ENCODE assay signal across 8 cellular contexts in genomic region chr15:52805351-52806283, GRCh38. TPM values are rescaled to one million over a fixed set of nuclear protein-coding genes. Genes with fewer than 3 reads are reported as not detected.
DNase-seq lines count a peak whose midpoint lies in the region; ATAC-seq, FAIRE-seq and TF ChIP-seq lines count a peak whose summit lies in the region.

No MANE protein-coding gene starts in this region.

- H3K79me2 ChIP-seq in OCI-LY7 (ENCODE audit: insufficient read depth, low read depth, low read length): no peaks in the 10 kb centered on the region

- no peak overlapping the region for H3K27ac ChIP-seq in CD4-positive, alpha-beta memory T cell (ENCODE audit: low read depth, low read length)
- H3K27ac ChIP-seq in OCI-LY7 (ENCODE audit: low read depth, low read length, poor library complexity, severe bottlenecking) (no peak overlapping the region), pancreas (peak overlapping the region; percentile 78 to 90 (median 86))

- BruUV-seq in OCI-LY7 (replicated peaks; lab: Mats Ljungman, UMichigan): no TSS peak

- no peaks in the 10 kb centered on the region for H4K20me1 ChIP-seq in OCI-LY7 (ENCODE audit: insufficient read depth, low read length)

- peaks cover 10 to 39% (median 22%) of the 10 kb centered on the region in 4 donors for H3K4me1 Mint-ChIP-seq in CD4-positive, alpha-beta memory T cell

- no peaks in the 10 kb centered on the region for H3K36me3 Mint-ChIP-seq in CD4-positive, alpha-beta memory T cell

- CTCF ChIA-PET in CD4-positive, alpha-beta memory T cell (lab: Charles Lee; ENCODE audit: partially characterized antibody): interaction anchor here (0.8 kb wide), 2 partner anchors 12 to 24 kb away, joined by 3 read pairs; no protein-coding TSS in a partner anchor
- CTCF ChIA-PET in OCI-LY7 (lab: Charles Lee; ENCODE audit: unreplicated experiment): no interaction called here

- FAIRE-seq in pancreas (lab: Jason Lieb, UNC): no peak

- no peaks in the 10 kb centered on the region for H3K9me3 ChIP-seq in CD4-positive, alpha-beta memory T cell (ENCODE audit: control insufficient read depth in 1 of 2, low read length in 2 of 2)
- H3K9me3 ChIP-seq in OCI-LY7 (ENCODE audit: low read length): no peaks in the 10 kb centered on the region
- no peaks in the 10 kb centered on the region for H3K9me3 ChIP-seq in pancreas

- 0 out of 2 replicates have a peak overlapping the region, but pooled peaks have one; percentile 32 for H3K4me2 ChIP-seq in OCI-LY7 (ENCODE audit: low read length)

- no peaks in the 10 kb centered on the region for H3K36me3 ChIP-seq in CD4-positive, alpha-beta memory T cell (ENCODE audit: insufficient read depth, low read length)
- H3K36me3 ChIP-seq in OCI-LY7 (ENCODE audit: insufficient read depth, low read length): no peaks in the 10 kb centered on the region
- H3K36me3 ChIP-seq in pancreas: no peaks in the 10 kb centered on the region

- H3K4me3 Mint-ChIP-seq in CD4-positive, alpha-beta memory T cell: peak overlapping the region; percentile 53 to 88 (median 72)

- DNase-seq in CD4-positive, alpha-beta memory T cell: no peak
- DNase-seq in OCI-LY7 (ENCODE audit: low spot score): no peak
- DNase-seq in fibroblast of the aortic adventitia (ENCODE audit: low read depth): no peak
- DNase-seq in pancreas: peak in 5 of 6 donors; percentile 58 to 85 (median 70)
- no peak for DNase-seq in amygdala (lab: John Stamatoyannopoulos, UW)
- DNase-seq in EL: no peak
- no peak for DNase-seq in HT-29 (ENCODE audit: low spot score)

- peak; percentile 46 to 67 (median 60) for ATAC-seq in pancreas
- ATAC-seq in HG02759 (IDR thresholded peaks at IDR 0.05; ENCODE audit: unreplicated experiment): no peak

- no peaks in the 10 kb centered on the region for H3K9me2 ChIP-seq in OCI-LY7 (ENCODE audit: insufficient read depth, low read length)

- H3K27ac Mint-ChIP-seq in CD4-positive, alpha-beta memory T cell: no peak overlapping the region

- H3K27me3 ChIP-seq in CD4-positive, alpha-beta memory T cell (ENCODE audit: insufficient read depth, low read length): peaks cover 71% of the 10 kb centered on the region
- no peaks in the 10 kb centered on the region for H3K27me3 ChIP-seq in pancreas

- WGBS in pancreas, 2 donors: 29 to 46% methylated on average over 86 to 93 of the region's 93 CpGs

- POLR2A ChIA-PET in CD4-positive, alpha-beta memory T cell (lab: Charles Lee; ENCODE audit: partially characterized antibody): interaction anchor here (1.0 kb wide), 1 partner anchor 835 kb away, joined by 4 read pairs; the partner anchor contains the start of gene LEO1
- POLR2A ChIA-PET in OCI-LY7 (lab: Charles Lee): interaction anchor here (0.6 kb wide), 1 partner anchor 896 kb away, joined by 3 read pairs; no protein-coding TSS in a partner anchor

- no peak for TF ChIP-seq CTCF in OCI-LY7 (conservative IDR thresholded peaks at IDR 0.05; ENCODE audit: low read length)
- peak; percentile 16 for TF ChIP-seq CTCF in fibroblast of the aortic adventitia (IDR thresholded peaks at IDR 0.05; ENCODE audit: insufficient read depth, low read length)
- TF ChIP-seq CTCF in pancreas (IDR thresholded peaks at IDR 0.05): peak in 1 of 4 donors; percentile 8

- peaks cover 68 to 69% of the 10 kb centered on the region in 2 donors for H3K27me3 Mint-ChIP-seq in CD4-positive, alpha-beta memory T cell

- H2AFZ ChIP-seq in OCI-LY7 (ENCODE audit: low read length): no peak overlapping the region

- H3K4me1 ChIP-seq in CD4-positive, alpha-beta memory T cell (ENCODE audit: insufficient read depth, low read length): peaks cover 30% of the 10 kb centered on the region
- H3K4me1 ChIP-seq in OCI-LY7 (ENCODE audit: insufficient read depth, low read length, poor library complexity, severe bottlenecking) (peaks cover 5% of the 10 kb centered on the region), pancreas (peaks cover 19 to 44% (median 29%) of the 10 kb centered on the region in 3 donors)

- H3K9me3 Mint-ChIP-seq in CD4-positive, alpha-beta memory T cell: peaks cover 0 to 14% (median 5%) of the 10 kb centered on the region in 8 donors

- intact Hi-C loops in CD4-positive, alpha-beta memory T cell (cut with micrococcal nuclease): no loop called here
- intact Hi-C loops in OCI-LY7 (cut with micrococcal nuclease; ENCODE audit: unreplicated experiment): no loop called here
- intact Hi-C loops in pancreas (cut with DNase I): no loop called here

- peak overlapping the region in 1 of 2 donors; percentile 42 for H3K4me3 ChIP-seq in CD4-positive, alpha-beta memory T cell (ENCODE audit: low read length in 2 of 2)
- H3K4me3 ChIP-seq in OCI-LY7 (ENCODE audit: low read depth, low read length, poor library complexity, severe bottlenecking) (no peak overlapping the region), fibroblast of the aortic adventitia (ENCODE audit: low read depth, low read length) (no peak overlapping the region), pancreas (peak overlapping the region in 3 of 4 donors; percentile 2 to 45 (median 32))

RNA-seq across cellular contexts. Expression of gene ONECUT1, which starts 15.5 kb away (rescaled TPM):
- total RNA-seq in CD4-positive, alpha-beta memory T cell: not detected
- polyA plus RNA-seq in CD4-positive, alpha-beta memory T cell: not detected
- total RNA-seq in OCI-LY7 (2014; rRNA removed; shearing (Covaris generic)): 0.25 and 0.28 TPM in 2 replicates
- total RNA-seq in OCI-LY7 (2022) (0.15 and 0.52 TPM in 2 replicates), fibroblast of the aortic adventitia (ENCODE audit: low replicate concordance) (not detected in 2 replicates), pancreas (10 to 100 TPM; 30.4 to 56.2 (median 37.7) TPM)
- polyA plus RNA-seq in pancreas: 10 to 100 TPM in 1 of 2 donors, 1 to 10 TPM in 1; 8.0 to 36.2 TPM
- not detected in 2 replicates for total RNA-seq in HT-29 (2014; rRNA removed; shearing (Covaris generic))

Comparison
In these comparisons a context has a peak if more than half of its experiments do, and no peak if none do; other contexts are left out.
1. DNase-seq: peak in pancreas (5 of 6); none in CD4-positive, alpha-beta memory T cell (0 of 5), OCI-LY7 (single experiment), fibroblast of the aortic adventitia (single experiment), amygdala (0 of 56), EL (single experiment) and HT-29 (single experiment).
2. H3K27ac ChIP-seq: peak in pancreas (4 of 4); none in CD4-positive, alpha-beta memory T cell (single experiment) and OCI-LY7 (single experiment).
3. H3K4me3 ChIP-seq: peak in pancreas (3 of 4); none in OCI-LY7 (single experiment) and fibroblast of the aortic adventitia (single experiment).
4. RNA of gene ONECUT1, which starts 15.5 kb away (total RNA-seq): 30.4 to 56.2 TPM in pancreas; 0.15 to 0.52 TPM in OCI-LY7, not detected in CD4-positive, alpha-beta memory T cell, not detected in fibroblast of the aortic adventitia and not detected in HT-29; every median in the first group is over 10 times any median in the second.